In the genomic region with DNA sequence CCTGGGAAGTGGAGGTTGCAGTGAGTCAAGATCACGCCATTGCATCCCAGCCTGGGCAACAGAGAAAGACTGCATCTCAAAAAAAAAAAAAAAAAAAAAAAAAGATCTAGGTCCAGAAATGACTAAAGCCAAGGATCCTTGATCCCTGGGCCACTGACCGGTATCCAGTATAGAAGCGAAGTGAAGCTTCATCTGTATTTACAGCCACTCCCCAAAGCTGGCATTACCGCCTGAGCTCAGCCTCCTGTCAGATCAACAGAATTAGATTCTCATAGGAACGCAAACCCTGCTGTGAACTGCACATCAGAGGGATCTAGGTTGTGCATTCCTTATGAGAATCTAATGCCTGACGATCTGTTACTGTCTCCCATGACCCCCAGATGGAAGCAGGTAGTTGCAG, we compare ENCODE assay signal across 16 cellular contexts.
"Had no signal": no experiment of that assay in that cellular context is flagged by ENCODE, and none has a peak within 500 bp of the region (broad histone marks: within the 10 kb centered on the region; RNA-seq: fewer than 3 reads in every experiment).

No MANE protein-coding gene starts in this region.

- H3K27me3 Mint-ChIP-seq: activated naive CD8-positive, alpha-beta T cell treated with anti-CD3 and anti-CD28 coated beads, Interleukin-2, amount 50 U/mL, for 24 hours; stimulated activated naive CD8-positive, alpha-beta T cell treated with anti-CD3 and anti-CD28 coated beads, Interleukin-15, amount 100 ng/mL, for 72 hours had no signal

- H3K36me3 ChIP-seq: colonic mucosa, prostate gland had no signal

- ATAC-seq: activated naive CD8-positive, alpha-beta T cell treated with anti-CD3 and anti-CD28 coated beads, Interleukin-2, amount 50 U/mL, for 24 hours; gastrocnemius medialis; left ventricle myocardium superior; stimulated activated naive CD8-positive, alpha-beta T cell treated with anti-CD3 and anti-CD28 coated beads, Interleukin-15, amount 100 ng/mL, for 72 hours had no signal

- H3K9me3 Mint-ChIP-seq: activated naive CD8-positive, alpha-beta T cell treated with anti-CD3 and anti-CD28 coated beads, Interleukin-2, amount 50 U/mL, for 24 hours; stimulated activated naive CD8-positive, alpha-beta T cell treated with anti-CD3 and anti-CD28 coated beads, Interleukin-15, amount 100 ng/mL, for 72 hours had no signal

- H3K4me3 Mint-ChIP-seq: activated naive CD8-positive, alpha-beta T cell treated with anti-CD3 and anti-CD28 coated beads, Interleukin-2, amount 50 U/mL, for 24 hours; nephron progenitor cell had no signal

- H3K4me3 ChIP-seq: ascending aorta, colonic mucosa, gastrocnemius medialis, prostate gland, testis had no signal

- H3K27ac ChIP-seq: ascending aorta, colonic mucosa, prostate gland, testis had no signal

- H3K9me3 ChIP-seq: ascending aorta, colonic mucosa, gastrocnemius medialis, prostate gland, testis had no signal

- H3K27me3 ChIP-seq: ascending aorta, colonic mucosa, gastrocnemius medialis, testis had no signal

- DNase-seq: activated CD4-positive, alpha-beta T cell treated with anti-CD3 and anti-CD28 coated beads, Interleukin-2, amount 50 U/mL, for 1 hour; activated CD4-positive, CD25-positive, alpha-beta regulatory T cell; activated gamma-delta T cell; activated naive CD8-positive, alpha-beta T cell treated with anti-CD3 and anti-CD28 coated beads, Interleukin-2, amount 50 U/mL, for 24 hours; colonic mucosa; effector CD4-positive, alpha-beta T cell; gastrocnemius medialis; kidney; left ventricle myocardium superior; mesenchymal stem cell; nephron progenitor cell; stimulated activated CD4-positive, alpha-beta T cell treated with anti-CD3 and anti-CD28 coated beads, Interleukin-4, amount 100 ng/mL, for 1 hour; stimulated activated naive CD8-positive, alpha-beta T cell treated with anti-CD3 and anti-CD28 coated beads, Interleukin-15, amount 100 ng/mL, for 72 hours; testis had no signal

- H3K27ac Mint-ChIP-seq: nephron progenitor cell had no signal
